Comparison of ENCODE assay signal across 18 cellular contexts in the genomic region with DNA sequence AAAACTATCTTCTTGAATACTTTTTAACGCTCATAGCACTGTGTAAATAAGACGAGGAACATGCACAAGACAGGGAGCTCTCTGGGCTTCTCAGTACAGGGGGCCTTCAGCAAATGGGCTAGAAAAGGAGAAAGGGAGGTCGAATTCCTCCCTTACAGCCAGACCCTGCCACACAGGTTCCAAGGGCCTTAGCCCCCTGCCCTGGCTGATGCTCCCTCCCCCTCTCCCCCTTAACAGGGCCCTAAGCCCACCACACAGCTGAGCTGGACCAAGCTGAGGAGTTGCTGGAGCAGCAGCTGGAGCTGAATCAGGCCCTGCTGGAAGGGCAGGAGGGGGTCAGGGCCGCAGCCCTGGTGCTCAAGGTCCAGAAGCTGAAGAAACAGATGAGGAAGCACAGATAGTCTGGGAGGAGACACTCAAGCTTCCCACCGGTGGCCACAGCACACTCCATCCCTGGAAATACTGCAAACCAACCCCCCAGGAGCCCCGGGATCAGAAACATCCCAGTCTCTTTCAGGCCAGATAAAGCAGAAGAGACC.
DNase-seq lines count a peak whose midpoint lies in the region; ATAC-seq, FAIRE-seq and TF ChIP-seq lines count a peak whose summit lies in the region.
"Had no signal": no experiment of that assay in that cellular context is flagged by ENCODE, and none has a peak within 500 bp of the region (broad histone marks: within the 10 kb centered on the region; RNA-seq: fewer than 3 reads in every experiment).

No MANE protein-coding gene starts in this region.

- POLR2A ChIA-PET in K562 (lab: Yijun Ruan, JAX) = no interaction called here
- POLR2A ChIA-PET in HepG2 (lab: Yijun Ruan, JAX) = no interaction called here

- H3K14ac ChIP-seq in trophoblast cell (ENCODE audit: low read length) = no peak overlapping the region

- peak overlapping the region; percentile 40 for H4K12ac ChIP-seq in trophoblast cell (ENCODE audit: low read depth, low read length)

- H3K4me3 Mint-ChIP-seq in GM23338 = no peak overlapping the region
- H3K4me3 Mint-ChIP-seq: B cell, CD14-positive monocyte had no signal

- DNase-seq in GM23338 (ENCODE audit: low spot score) (no peak), K562 (ENCODE audit: extremely low read depth in 1 of 4, low spot score in 3 of 4) (no peak), HepG2 (ENCODE audit: low spot score) (no peak), trophoblast cell (no peak), GM23248 (no peak), sigmoid colon (no peak), activated T-cell treated with anti-CD3 and anti-CD28 coated beads for 4 hours (no peak), ascending aorta (ENCODE audit: low spot score in 2 of 2) (no peak)
- DNase-seq: Kasumi-1; NCI-H1694 treated with DMSO at 0.1 percent for 48 hours; NCI-H2081 treated with DMSO at 0.1 percent for 48 hours; NK-92 treated with Interleukin-12 subunit alpha and Interleukin-12 subunit beta, amount 100 ng/mL, for 24 hours; Peyer's patch had no signal

- H3K4ac ChIP-seq in trophoblast cell (ENCODE audit: low read depth, low read length) = no peak overlapping the region

- H3K9me2 ChIP-seq in GM23338 (ENCODE audit: insufficient read depth) = no peaks in the 10 kb centered on the region
- no peaks in the 10 kb centered on the region for H3K9me2 ChIP-seq in GM23248 (ENCODE audit: insufficient read depth)

- H3K27ac Mint-ChIP-seq in GM23338 = 0 out of 2 replicates have a peak overlapping the region, but pooled peaks have one; percentile 4
- H3K27ac Mint-ChIP-seq: B cell had no signal

- peaks cover 12% of the 10 kb centered on the region for H3K4me1 ChIP-seq in GM23338 (ENCODE audit: insufficient read depth)
- H3K4me1 ChIP-seq in K562 (replicated peaks in 1 of 2; ENCODE audit: control insufficient read depth in 2 of 2, insufficient read depth in 2 of 2, low read length in 2 of 2) = no peaks in the 10 kb centered on the region
- H3K4me1 ChIP-seq in HepG2 (ENCODE audit: insufficient read depth, low read length) = no peaks in the 10 kb centered on the region
- no peaks in the 10 kb centered on the region for H3K4me1 ChIP-seq in trophoblast cell (ENCODE audit: control insufficient read depth in 1 of 2, insufficient read depth in 2 of 2, low read length in 2 of 2)
- no peaks in the 10 kb centered on the region for H3K4me1 ChIP-seq in GM23248 (ENCODE audit: insufficient read depth)
- H3K4me1 ChIP-seq in sigmoid colon = no peaks in the 10 kb centered on the region
- no peaks in the 10 kb centered on the region for H3K4me1 ChIP-seq in ascending aorta
- H3K4me1 ChIP-seq: Peyer's patch had no signal

- H3K79me2 ChIP-seq in GM23338 (replicated peaks; ENCODE audit: insufficient read depth) = no peaks in the 10 kb centered on the region
- H3K79me2 ChIP-seq in K562 (ENCODE audit: control insufficient read depth, insufficient read depth, low read length) = no peaks in the 10 kb centered on the region
- H3K79me2 ChIP-seq in HepG2 (ENCODE audit: insufficient read depth, low read length) = no peaks in the 10 kb centered on the region
- H3K79me2 ChIP-seq in trophoblast cell (ENCODE audit: control insufficient read depth, insufficient read depth, low read length, poor library complexity) = no peaks in the 10 kb centered on the region
- H3K79me2 ChIP-seq in GM23248 (ENCODE audit: insufficient read depth) = no peaks in the 10 kb centered on the region

- H3K9me1 ChIP-seq in K562 (ENCODE audit: control insufficient read depth, insufficient read depth, low read length) = no peaks in the 10 kb centered on the region

- TF ChIP-seq POLR2A in K562 (conservative IDR thresholded peaks at IDR 0.05) (no peak), HepG2 (IDR thresholded peaks at IDR 0.05; ENCODE audit: insufficient read depth in 1 of 2, low read depth in 2 of 2, low read length in 2 of 2) (no peak), sigmoid colon (IDR thresholded peaks at IDR 0.05) (no peak)

- no peak for FAIRE-seq in K562 (lab: Jason Lieb, UNC)
- FAIRE-seq in HepG2 (lab: Jason Lieb, UNC) = no peak
- FAIRE-seq: A204.1, G401.6, GM12892 had no signal

- no peaks in the 10 kb centered on the region for H3K9me3 Mint-ChIP-seq in GM23338
- H3K9me3 Mint-ChIP-seq: CD14-positive monocyte had no signal

- H3K4me1 Mint-ChIP-seq in GM23338 = peaks cover 22% of the 10 kb centered on the region; the same call in 2 of the 3 replicates
- H3K4me1 Mint-ChIP-seq: B cell, CD14-positive monocyte had no signal

- no peaks in the 10 kb centered on the region for H3K27me3 ChIP-seq in GM23338 (ENCODE audit: insufficient read depth)
- no peaks in the 10 kb centered on the region for H3K27me3 ChIP-seq in K562 (ENCODE audit: control insufficient read depth in 2 of 2, insufficient read depth in 2 of 2, low read length in 2 of 2)
- H3K27me3 ChIP-seq in HepG2 (ENCODE audit: control insufficient read depth in 1 of 2, insufficient read depth in 2 of 2, low read length in 2 of 2) = no peaks in the 10 kb centered on the region
- H3K27me3 ChIP-seq in trophoblast cell (ENCODE audit: insufficient read depth, low read length) = no peaks in the 10 kb centered on the region
- H3K27me3 ChIP-seq in GM23248 (replicated peaks; ENCODE audit: insufficient read depth) = no peaks in the 10 kb centered on the region
- no peaks in the 10 kb centered on the region for H3K27me3 ChIP-seq in sigmoid colon
- no peaks in the 10 kb centered on the region for H3K27me3 ChIP-seq in ascending aorta
- H3K27me3 ChIP-seq: Peyer's patch had no signal

- H3F3A ChIP-seq in GM23338 (replicated peaks; ENCODE audit: low read depth) (no peaks in the 10 kb centered on the region), GM23248 (ENCODE audit: insufficient read depth) (no peaks in the 10 kb centered on the region)

- no peak overlapping the region for H3K4me3 ChIP-seq in GM23338
- no peak overlapping the region for H3K4me3 ChIP-seq in K562
- H3K4me3 ChIP-seq in HepG2 (replicated peaks in 1 of 3; ENCODE audit: insufficient read depth in 1 of 3, low read depth in 2 of 3, low read length in 3 of 3) = no peak overlapping the region
- no peak overlapping the region for H3K4me3 ChIP-seq in trophoblast cell (ENCODE audit: low read depth, low read length)
- H3K4me3 ChIP-seq in GM23248 = no peak overlapping the region
- no peak overlapping the region for H3K4me3 ChIP-seq in sigmoid colon
- H3K4me3 ChIP-seq in ascending aorta = no peak overlapping the region
- H3K4me3 ChIP-seq: Peyer's patch had no signal

- H2BK5ac ChIP-seq in trophoblast cell (ENCODE audit: low read depth, low read length, poor library complexity) = no peak overlapping the region

- H2BK12ac ChIP-seq in trophoblast cell (ENCODE audit: low read length) = no peak overlapping the region

- no peak overlapping the region; a peak in 1 of 4 replicates for H3K9ac ChIP-seq in K562 (ENCODE audit: insufficient read depth in 1 of 2, low read depth in 2 of 2, low read length in 2 of 2)
- H3K9ac ChIP-seq in HepG2 (ENCODE audit: insufficient read depth, low read depth, low read length) = no peak overlapping the region
- H3K9ac ChIP-seq in trophoblast cell (ENCODE audit: low read length) = no peak overlapping the region
- H3K9ac ChIP-seq in GM23248 = no peak overlapping the region

- in situ Hi-C loops in K562 (cut with MboI) (no loop called here), HepG2 (cut with HindIII; ENCODE audit: extremely low pct_ligation_motif_present, low pct_unique_long_range_greater_than_20kb) (no loop called here), GM23248 (cut with MboI) (no loop called here)

- H2AFZ ChIP-seq in GM23338 (no peak overlapping the region), K562 (ENCODE audit: low read depth, low read length) (no peak overlapping the region), HepG2 (ENCODE audit: low read length) (no peak overlapping the region), trophoblast cell (ENCODE audit: insufficient read depth, low read length, poor library complexity) (no peak overlapping the region), GM23248 (no peak overlapping the region)

- H3K9me3 ChIP-seq in K562 (replicated peaks; ENCODE audit: control insufficient read depth, insufficient read depth, low read depth, low read length) (no peaks in the 10 kb centered on the region), HepG2 (ENCODE audit: low read length) (no peaks in the 10 kb centered on the region), trophoblast cell (ENCODE audit: insufficient read depth, low read depth, low read length) (no peaks in the 10 kb centered on the region), GM23248 (ENCODE audit: low read depth) (no peaks in the 10 kb centered on the region), sigmoid colon (no peaks in the 10 kb centered on the region), ascending aorta (no peaks in the 10 kb centered on the region)
- H3K9me3 ChIP-seq: Peyer's patch had no signal

- H3K79me1 ChIP-seq in trophoblast cell (ENCODE audit: low read length) = no peaks in the 10 kb centered on the region

- H3K36me3 ChIP-seq in GM23338 (ENCODE audit: insufficient read depth) (no peaks in the 10 kb centered on the region), K562 (ENCODE audit: control insufficient read depth, insufficient read depth, low read length) (no peaks in the 10 kb centered on the region), HepG2 (replicated peaks in 1 of 2; ENCODE audit: control insufficient read depth in 1 of 2, insufficient read depth in 2 of 2, low read length in 2 of 2) (no peaks in the 10 kb centered on the region), trophoblast cell (ENCODE audit: control insufficient read depth in 1 of 2, insufficient read depth in 2 of 2, low read length in 2 of 2) (no peaks in the 10 kb centered on the region), GM23248 (ENCODE audit: low read depth) (no peaks in the 10 kb centered on the region), sigmoid colon (peaks cover 0 to 11% (median 0%) of the 10 kb centered on the region in 4 donors), ascending aorta (no peaks in the 10 kb centered on the region)

- H3K4me2 ChIP-seq in GM23338 (no peak overlapping the region), K562 (ENCODE audit: insufficient read depth, low read length) (no peak overlapping the region), HepG2 (ENCODE audit: low read depth, low read length) (no peak overlapping the region), trophoblast cell (ENCODE audit: low read length) (no peak overlapping the region), GM23248 (ENCODE audit: unreplicated experiment) (no peak overlapping the region)

- no peak for TF ChIP-seq CTCF in GM23338 (conservative IDR thresholded peaks at IDR 0.05; ENCODE audit: low read depth in 2 of 2)
- TF ChIP-seq CTCF in K562 (IDR thresholded peaks at IDR 0.05 in 2 of 3, conservative IDR thresholded peaks at IDR 0.05 in 1 of 3; ENCODE audit: insufficient read depth in 2 of 3, low read depth in 1 of 3, low read length in 3 of 3) = no peak
- no peak for TF ChIP-seq CTCF in HepG2 (CRISPR knock-in tag; IDR thresholded peaks at IDR 0.05)
- no peak for TF ChIP-seq CTCF in sigmoid colon (IDR thresholded peaks at IDR 0.05)
- no peak for TF ChIP-seq CTCF in ascending aorta (IDR thresholded peaks at IDR 0.05)

- peak overlapping the region; percentile 71 for H4K8ac ChIP-seq in trophoblast cell (ENCODE audit: low read depth, low read length)

- BruUV-seq in K562 (replicated peaks; lab: Mats Ljungman, UMichigan) (no TSS peak), HepG2 (replicated peaks; lab: Mats Ljungman, UMichigan) (no TSS peak)

- TF ChIP-seq RAD21 in K562 (CRISPR knock-in tag; conservative IDR thresholded peaks at IDR 0.05 in 1 of 2, IDR thresholded peaks at IDR 0.05 in 1 of 2) (no peak), HepG2 (CRISPR knock-in tag; IDR thresholded peaks at IDR 0.05) (no peak)

- no peak overlapping the region for H3K23ac ChIP-seq in trophoblast cell (ENCODE audit: low read length)

- H3K36me3 Mint-ChIP-seq in GM23338 (ENCODE audit: low read depth) = no peaks in the 10 kb centered on the region

- CTCF ChIA-PET in K562 (lab: Yijun Ruan, JAX; ENCODE audit: low intra/inter-chr PET ratio) = no interaction called here
- CTCF ChIA-PET in HepG2 (lab: Yijun Ruan, JAX; ENCODE audit: low intra/inter-chr PET ratio, low total read pairs) = no interaction called here

- no peak overlapping the region for H4K91ac ChIP-seq in trophoblast cell (ENCODE audit: low read depth, low read length)

- intact Hi-C loops in K562 (cut with micrococcal nuclease) = no loop called here
- intact Hi-C loops in HepG2 (cut with micrococcal nuclease; ENCODE audit: unreplicated experiment) = no loop called here
- intact Hi-C loops in sigmoid colon (cut with DNase I) = no loop called here
- intact Hi-C loops in ascending aorta (cut with DNase I) = no loop called here

- H3K27ac ChIP-seq in GM23338 (ENCODE audit: low read depth) = no peak overlapping the region
- H3K27ac ChIP-seq in K562 (ENCODE audit: extremely low read depth, low read depth, low read length) = no peak overlapping the region
- no peak overlapping the region for H3K27ac ChIP-seq in HepG2 (ENCODE audit: extremely low read length, insufficient read depth, low read length)
- no peak overlapping the region for H3K27ac ChIP-seq in trophoblast cell (ENCODE audit: low read depth, low read length)
- H3K27ac ChIP-seq in GM23248 = no peak overlapping the region
- no peak overlapping the region for H3K27ac ChIP-seq in sigmoid colon
- no peak overlapping the region for H3K27ac ChIP-seq in ascending aorta
- H3K27ac ChIP-seq: Peyer's patch had no signal

- no peaks in the 10 kb centered on the region for H4K20me1 ChIP-seq in GM23338 (replicated peaks; ENCODE audit: insufficient read depth)
- H4K20me1 ChIP-seq in K562 (replicated peaks; ENCODE audit: control insufficient read depth, insufficient read depth, low read length) = no peaks in the 10 kb centered on the region
- H4K20me1 ChIP-seq in HepG2 (ENCODE audit: insufficient read depth, low read length) = no peaks in the 10 kb centered on the region
- no peaks in the 10 kb centered on the region for H4K20me1 ChIP-seq in GM23248 (ENCODE audit: insufficient read depth)

- no peak overlapping the region for H3K18ac ChIP-seq in trophoblast cell (ENCODE audit: low read length)

- H2AK5ac ChIP-seq in trophoblast cell (ENCODE audit: low read length) = no peak overlapping the region

- WGBS in K562 (ENCODE audit: insufficient coverage, low coverage, missing lambda C conversion rate) = 35% methylated on average over 6 of the region's 6 CpGs
- 51% methylated on average over 5 of the region's 6 CpGs for WGBS in HepG2 (ENCODE audit: low lambda C conversion rate)
- WGBS in trophoblast cell (ENCODE audit: extremely low coverage, insufficient coverage, insufficient read length) = no CpG with 5 or more reads among the region's 6 CpGs
- WGBS in GM23248 (ENCODE audit: low coverage in 1 of 2, low lambda C conversion rate in 2 of 2, missing lambda C conversion rate in 2 of 2), 2 experiments = 44 to 54% methylated on average over 6 of the region's 6 CpGs
- WGBS in sigmoid colon, 2 donors = 62 to 79% methylated on average over 6 of the region's 6 CpGs

- ATAC-seq in GM23338 (peak; percentile 51), K562 (peak; percentile 60), HepG2 (peak; percentile 38; the same call in 1 of the 3 replicates)

- no peaks in the 10 kb centered on the region for H3K27me3 Mint-ChIP-seq in GM23338 (ENCODE audit: insufficient read depth, low read depth, poor library complexity)
- H3K27me3 Mint-ChIP-seq: B cell had no signal

- TF ChIP-seq EP300 in K562 (IDR thresholded peaks at IDR 0.05; ENCODE audit: low read length) = no peak
- TF ChIP-seq EP300 in HepG2 (IDR thresholded peaks at IDR 0.05; ENCODE audit: low read depth in 2 of 2, low read length in 2 of 2) = no peak
- TF ChIP-seq EP300 in HepG2 (CRISPR knock-in tag; IDR thresholded peaks at IDR 0.05; ENCODE audit: borderline replicate concordance) = no peak
- no peak for TF ChIP-seq EP300 in sigmoid colon (IDR thresholded peaks at IDR 0.05)

- H2BK120ac ChIP-seq in trophoblast cell (ENCODE audit: insufficient read depth, low read length, poor library complexity) = no peak overlapping the region
